2 cellular contexts compared by ENCODE assay signal in genomic region chr10:43361532-43362190, GRCh38.
TF ChIP-seq lines count a peak whose summit lies in the region.

No MANE protein-coding gene starts in this region.

TF ChIP-seq in liver, 16 proteins besides CTCF, POLR2A, EP300 and RAD21:
- TF ChIP-seq FOXA1 (IDR thresholded peaks at IDR 0.05) (no peak), EGR1 (IDR thresholded peaks at IDR 0.05; ENCODE audit: low read depth in 2 of 2) (no peak), NR2F2 (IDR thresholded peaks at IDR 0.05) (no peak), REST (IDR thresholded peaks at IDR 0.05) (no peak), HNF4G (IDR thresholded peaks at IDR 0.05) (no peak), YY1 (IDR thresholded peaks at IDR 0.05) (no peak), TAF1 (conservative IDR thresholded peaks at IDR 0.05) (no peak), FOXA2 (IDR thresholded peaks at IDR 0.05) (no peak), RXRA (IDR thresholded peaks at IDR 0.05) (no peak), GABPA (IDR thresholded peaks at IDR 0.05 in 1 of 2, conservative IDR thresholded peaks at IDR 0.05 in 1 of 2) (no peak)
TF ChIP-seq in liver: peak in this region for 0.

TF ChIP-seq in HepG2, 621 proteins besides CTCF, POLR2A, EP300 and RAD21:
- TF ChIP-seq, protein P1, sequence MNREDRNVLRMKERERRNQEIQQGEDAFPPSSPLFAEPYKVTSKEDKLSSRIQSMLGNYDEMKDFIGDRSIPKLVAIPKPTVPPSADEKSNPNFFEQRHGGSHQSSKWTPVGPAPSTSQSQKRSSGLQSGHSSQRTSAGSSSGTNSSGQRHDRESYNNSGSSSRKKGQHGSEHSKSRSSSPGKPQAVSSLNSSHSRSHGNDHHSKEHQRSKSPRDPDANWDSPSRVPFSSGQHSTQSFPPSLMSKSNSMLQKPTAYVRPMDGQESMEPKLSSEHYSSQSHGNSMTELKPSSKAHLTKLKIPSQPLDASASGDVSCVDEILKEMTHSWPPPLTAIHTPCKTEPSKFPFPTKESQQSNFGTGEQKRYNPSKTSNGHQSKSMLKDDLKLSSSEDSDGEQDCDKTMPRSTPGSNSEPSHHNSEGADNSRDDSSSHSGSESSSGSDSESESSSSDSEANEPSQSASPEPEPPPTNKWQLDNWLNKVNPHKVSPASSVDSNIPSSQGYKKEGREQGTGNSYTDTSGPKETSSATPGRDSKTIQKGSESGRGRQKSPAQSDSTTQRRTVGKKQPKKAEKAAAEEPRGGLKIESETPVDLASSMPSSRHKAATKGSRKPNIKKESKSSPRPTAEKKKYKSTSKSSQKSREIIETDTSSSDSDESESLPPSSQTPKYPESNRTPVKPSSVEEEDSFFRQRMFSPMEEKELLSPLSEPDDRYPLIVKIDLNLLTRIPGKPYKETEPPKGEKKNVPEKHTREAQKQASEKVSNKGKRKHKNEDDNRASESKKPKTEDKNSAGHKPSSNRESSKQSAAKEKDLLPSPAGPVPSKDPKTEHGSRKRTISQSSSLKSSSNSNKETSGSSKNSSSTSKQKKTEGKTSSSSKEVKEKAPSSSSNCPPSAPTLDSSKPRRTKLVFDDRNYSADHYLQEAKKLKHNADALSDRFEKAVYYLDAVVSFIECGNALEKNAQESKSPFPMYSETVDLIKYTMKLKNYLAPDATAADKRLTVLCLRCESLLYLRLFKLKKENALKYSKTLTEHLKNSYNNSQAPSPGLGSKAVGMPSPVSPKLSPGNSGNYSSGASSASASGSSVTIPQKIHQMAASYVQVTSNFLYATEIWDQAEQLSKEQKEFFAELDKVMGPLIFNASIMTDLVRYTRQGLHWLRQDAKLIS (CRISPR knock-in tag; IDR thresholded peaks at IDR 0.05) = no peak
- no peak for TF ChIP-seq RBAK (CRISPR knock-in tag; IDR thresholded peaks at IDR 0.05)
- TF ChIP-seq NCOA5 (CRISPR knock-in tag; IDR thresholded peaks at IDR 0.05) = no peak
- TF ChIP-seq, protein P2, sequence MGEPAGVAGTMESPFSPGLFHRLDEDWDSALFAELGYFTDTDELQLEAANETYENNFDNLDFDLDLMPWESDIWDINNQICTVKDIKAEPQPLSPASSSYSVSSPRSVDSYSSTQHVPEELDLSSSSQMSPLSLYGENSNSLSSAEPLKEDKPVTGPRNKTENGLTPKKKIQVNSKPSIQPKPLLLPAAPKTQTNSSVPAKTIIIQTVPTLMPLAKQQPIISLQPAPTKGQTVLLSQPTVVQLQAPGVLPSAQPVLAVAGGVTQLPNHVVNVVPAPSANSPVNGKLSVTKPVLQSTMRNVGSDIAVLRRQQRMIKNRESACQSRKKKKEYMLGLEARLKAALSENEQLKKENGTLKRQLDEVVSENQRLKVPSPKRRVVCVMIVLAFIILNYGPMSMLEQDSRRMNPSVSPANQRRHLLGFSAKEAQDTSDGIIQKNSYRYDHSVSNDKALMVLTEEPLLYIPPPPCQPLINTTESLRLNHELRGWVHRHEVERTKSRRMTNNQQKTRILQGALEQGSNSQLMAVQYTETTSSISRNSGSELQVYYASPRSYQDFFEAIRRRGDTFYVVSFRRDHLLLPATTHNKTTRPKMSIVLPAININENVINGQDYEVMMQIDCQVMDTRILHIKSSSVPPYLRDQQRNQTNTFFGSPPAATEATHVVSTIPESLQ (CRISPR knock-in tag; conservative IDR thresholded peaks at IDR 0.05) = no peak
- no peak for TF ChIP-seq ZNF432 (CRISPR knock-in tag; IDR thresholded peaks at IDR 0.05; ENCODE audit: borderline replicate concordance)
- TF ChIP-seq CBX2 (IDR thresholded peaks at IDR 0.05; ENCODE audit: low read depth, low read length) = no peak
- TF ChIP-seq CBX2 (CRISPR knock-in tag; IDR thresholded peaks at IDR 0.05; ENCODE audit: low read depth) = no peak
- no peak for TF ChIP-seq EHMT2 (IDR thresholded peaks at IDR 0.05; ENCODE audit: borderline replicate concordance, low read depth, low read length)
- TF ChIP-seq, protein P3, sequence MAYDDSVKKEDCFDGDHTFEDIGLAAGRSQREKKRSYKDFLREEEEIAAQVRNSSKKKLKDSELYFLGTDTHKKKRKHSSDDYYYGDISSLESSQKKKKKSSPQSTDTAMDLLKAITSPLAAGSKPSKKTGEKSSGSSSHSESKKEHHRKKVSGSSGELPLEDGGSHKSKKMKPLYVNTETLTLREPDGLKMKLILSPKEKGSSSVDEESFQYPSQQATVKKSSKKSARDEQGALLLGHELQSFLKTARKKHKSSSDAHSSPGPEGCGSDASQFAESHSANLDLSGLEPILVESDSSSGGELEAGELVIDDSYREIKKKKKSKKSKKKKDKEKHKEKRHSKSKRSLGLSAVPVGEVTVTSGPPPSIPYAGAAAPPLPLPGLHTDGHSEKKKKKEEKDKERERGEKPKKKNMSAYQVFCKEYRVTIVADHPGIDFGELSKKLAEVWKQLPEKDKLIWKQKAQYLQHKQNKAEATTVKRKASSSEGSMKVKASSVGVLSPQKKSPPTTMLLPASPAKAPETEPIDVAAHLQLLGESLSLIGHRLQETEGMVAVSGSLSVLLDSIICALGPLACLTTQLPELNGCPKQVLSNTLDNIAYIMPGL (CRISPR knock-in tag; IDR thresholded peaks at IDR 0.05; ENCODE audit: borderline replicate concordance in 1 of 2, low read depth in 1 of 2) = no peak
TF ChIP-seq in HepG2: peak in this region for 0.
